ENCODE assay signal across 8 cellular contexts in genomic region chr12:16606201-16606849, GRCh38. TPM values are rescaled to one million over a fixed set of nuclear protein-coding genes. Genes with fewer than 3 reads are reported as not detected.
DNase-seq lines count a peak whose midpoint lies in the region; ATAC-seq lines count a peak whose summit lies in the region.

No MANE protein-coding gene starts in this region.

- peak overlapping the region; percentile 88 for H3K4me3 ChIP-seq in iPS-20b (ENCODE audit: low read length)
- H3K4me3 ChIP-seq in skeletal muscle tissue (ENCODE audit: low read length in 3 of 3): peak overlapping the region; percentile 49 to 70 (median 65)

- H3K9me3 ChIP-seq in iPS-20b (ENCODE audit: insufficient read depth, low read depth, low read length) (no peaks in the 10 kb centered on the region), skeletal muscle tissue (ENCODE audit: control insufficient read depth in 3 of 3, low read length in 3 of 3) (no peaks in the 10 kb centered on the region), T-helper 17 cell (ENCODE audit: control insufficient read depth, low read length, poor library complexity, severe bottlenecking) (no peaks in the 10 kb centered on the region)

- no peak overlapping the region for H3K4me3 Mint-ChIP-seq in T-helper 17 cell

- H3K4me1 ChIP-seq in iPS-20b (ENCODE audit: insufficient read depth, low read length) (peaks cover 52% of the 10 kb centered on the region), skeletal muscle tissue (ENCODE audit: control insufficient read depth in 3 of 3, insufficient read depth in 3 of 3, low read length in 3 of 3) (peaks cover 12 to 15% (median 13%) of the 10 kb centered on the region in 3 donors)

- peak overlapping the region; percentile 69; the same call in 1 of the 2 replicates for H3K9ac ChIP-seq in iPS-20b (ENCODE audit: low read depth, low read length)
- H3K9ac ChIP-seq in skeletal muscle tissue (ENCODE audit: low read depth in 1 of 3, low read length in 3 of 3): peak overlapping the region; percentile 39 to 74 (median 60)

- H3K36me3 ChIP-seq in iPS-20b (ENCODE audit: insufficient read depth, low read depth, low read length) (no peaks in the 10 kb centered on the region), skeletal muscle tissue (ENCODE audit: control insufficient read depth in 3 of 3, insufficient read depth in 3 of 3, low read length in 3 of 3) (no peaks in the 10 kb centered on the region)

- H3K27ac Mint-ChIP-seq in T-helper 17 cell: no peak overlapping the region

- peak overlapping the region; percentile 93 for H3K27ac ChIP-seq in angular gyrus (ENCODE audit: low read depth, low read length)
- no peak overlapping the region for H3K27ac ChIP-seq in iPS-20b (ENCODE audit: low read length)
- H3K27ac ChIP-seq in skeletal muscle tissue (ENCODE audit: low read depth, low read length): no peak overlapping the region

- no peak for ATAC-seq in GM18520 (IDR thresholded peaks at IDR 0.05; ENCODE audit: unreplicated experiment)
- ATAC-seq in T-helper 17 cell: no peak

- peaks cover 12% of the 10 kb centered on the region for H3K27me3 Mint-ChIP-seq in T-helper 17 cell

- peak; percentile 34 for DNase-seq in NCI-H2171 treated with DMSO at 0.1 percent for 48 hours (lab: John Stamatoyannopoulos, UW)
- DNase-seq in NCI-H2171 (lab: John Stamatoyannopoulos, UW): no peak
- peak; percentile 6 for DNase-seq in LoVo (ENCODE audit: low spot score)
- DNase-seq in T-helper 17 cell: no peak

- H3K27me3 ChIP-seq in iPS-20b (ENCODE audit: insufficient read depth, low read length): peaks cover 72% of the 10 kb centered on the region
- peaks cover 17 to 35% (median 29%) of the 10 kb centered on the region in 3 donors for H3K27me3 ChIP-seq in skeletal muscle tissue (ENCODE audit: control insufficient read depth in 3 of 3, insufficient read depth in 3 of 3, low read length in 3 of 3)

- H3K36me3 Mint-ChIP-seq in T-helper 17 cell (ENCODE audit: low read depth): no peaks in the 10 kb centered on the region

- no peaks in the 10 kb centered on the region for H3K4me1 Mint-ChIP-seq in T-helper 17 cell

RNA-seq across cellular contexts. Expression of gene LMO3, which starts 0.4 kb away (rescaled TPM):
- total RNA-seq in skeletal muscle tissue (2.6 TPM), T-helper 17 cell (not detected)

Comparison
In these comparisons a context has a peak if more than half of its experiments do, and no peak if none do; other contexts are left out.
1. DNase-seq: peak in NCI-H2171 treated with DMSO at 0.1 percent for 48 hours (single experiment) and LoVo (single experiment); none in NCI-H2171 (single experiment) and T-helper 17 cell (0 of 3).